In genomic region chr2:182248362-182248761, GRCh38 we compare ENCODE assay signal across 25 cellular contexts.
DNase-seq lines count a peak whose midpoint lies in the region; ATAC-seq and TF ChIP-seq lines count a peak whose summit lies in the region.
"Had no signal": no experiment of that assay in that cellular context is flagged by ENCODE, and none has a peak within 500 bp of the region (broad histone marks: within the 10 kb centered on the region; RNA-seq: fewer than 3 reads in every experiment).

No MANE protein-coding gene starts in this region.

- no peaks in the 10 kb centered on the region for H3K36me3 Mint-ChIP-seq in activated CD4-positive, alpha-beta memory T cell treated with anti-CD3 and anti-CD28 coated beads, Interleukin-2, amount 10 ng/mL, durations not matched to agents 7 days and 5 days (ENCODE audit: low read depth)
- H3K36me3 Mint-ChIP-seq: activated naive CD8-positive, alpha-beta T cell treated with anti-CD3 and anti-CD28 coated beads, Interleukin-2, amount 10 ng/mL, durations not matched to agents 7 days and 5 days; immature natural killer cell had no signal

- ATAC-seq in Right ventricle myocardium superior (ENCODE audit: poor library complexity): peak; percentile 34
- peak; percentile 34 for ATAC-seq in gastroesophageal sphincter
- ATAC-seq in GM19324 (IDR thresholded peaks at IDR 0.05; ENCODE audit: low FRiP score, unreplicated experiment): no peak
- ATAC-seq: left lung, PC-3 had no signal

- DNase-seq in Right ventricle myocardium superior: no peak
- no peak for DNase-seq in cardiac septum (ENCODE audit: low spot score)
- DNase-seq in NCI-H1694 treated with DMSO at 0.1 percent for 48 hours (lab: John Stamatoyannopoulos, UW): peak; percentile 21
- no peak for DNase-seq in thyroid gland
- DNase-seq in iPS-NIHi11 (ENCODE audit: low spot score): no peak
- DNase-seq in activated CD4-positive, alpha-beta memory T cell treated with anti-CD3 and anti-CD28 coated beads, Interleukin-2, amount 10 ng/mL, durations not matched to agents 7 days and 5 days: no peak
- DNase-seq: activated B cell treated with CpG ODN at 0.5 μM for 24 hours; activated CD4-positive, alpha-beta T cell treated with anti-CD3 and anti-CD28 coated beads, Interleukin-2, amount 50 U/mL, for 4 hours; activated CD8-positive, alpha-beta memory T cell treated with anti-CD3 and anti-CD28 coated beads, Interleukin-2, amount 50 U/mL, for 48 hours; activated effector memory CD4-positive, alpha-beta T cell treated with Interleukin-2 at 50 U/mL for 16 hours; activated naive CD8-positive, alpha-beta T cell treated with anti-CD3 and anti-CD28 coated beads, Interleukin-2, amount 10 ng/mL, durations not matched to agents 7 days and 5 days; cerebellar nuclear complex; DND-41; H7; immature natural killer cell; left lung; midbrain; NCI-H1092 treated with DMSO at 0.1 percent for 48 hours; NCI-H2081; PC-3; posterior cingulate gyrus; SHP77 had no signal

- TF ChIP-seq CTCF in gastroesophageal sphincter (IDR thresholded peaks at IDR 0.05): no peak
- TF ChIP-seq CTCF in thyroid gland (IDR thresholded peaks at IDR 0.05): no peak

- CTCF ChIA-PET in activated CD4-positive, alpha-beta memory T cell treated with anti-CD3 and anti-CD28 coated beads, Interleukin-2, amount 10 ng/mL, durations not matched to agents 7 days and 5 days (lab: Charles Lee): no interaction called here

- POLR2A ChIA-PET in activated CD4-positive, alpha-beta memory T cell treated with anti-CD3 and anti-CD28 coated beads, Interleukin-2, amount 10 ng/mL, durations not matched to agents 7 days and 5 days (lab: Charles Lee): no interaction called here

- H3K4me1 ChIP-seq in gastroesophageal sphincter: peaks cover 0 to 3% (median 0%) of the 10 kb centered on the region in 3 donors
- peaks cover 7 to 18% of the 10 kb centered on the region in 2 donors for H3K4me1 ChIP-seq in thyroid gland
- H3K4me1 ChIP-seq: left lung had no signal

- no peak for TF ChIP-seq EP300 in gastroesophageal sphincter (IDR thresholded peaks at IDR 0.05)

- 53 to 60% methylated on average over 6 of the region's 6 CpGs for WGBS in gastroesophageal sphincter (ENCODE audit: low coverage in 1 of 2), 2 donors
- 70 to 72% methylated on average over 6 of the region's 6 CpGs for WGBS in thyroid gland, 2 donors

- no peaks in the 10 kb centered on the region for H3K36me3 ChIP-seq in gastroesophageal sphincter
- H3K36me3 ChIP-seq in thyroid gland: no peaks in the 10 kb centered on the region
- H3K36me3 ChIP-seq: left lung had no signal

- H3K4me3 ChIP-seq in gastroesophageal sphincter: no peak overlapping the region
- no peak overlapping the region for H3K4me3 ChIP-seq in thyroid gland (replicated peaks in 1 of 3)
- H3K4me3 ChIP-seq: hepatocyte, left lung had no signal

- TF ChIP-seq POLR2A in gastroesophageal sphincter (IDR thresholded peaks at IDR 0.05) (no peak), thyroid gland (IDR thresholded peaks at IDR 0.05) (no peak)

- no peaks in the 10 kb centered on the region for H3K27me3 ChIP-seq in gastroesophageal sphincter
- H3K27me3 ChIP-seq in thyroid gland: no peaks in the 10 kb centered on the region
- H3K27me3 ChIP-seq: hepatocyte, left lung had no signal

- no peak overlapping the region for H3K27ac Mint-ChIP-seq in activated CD4-positive, alpha-beta memory T cell treated with anti-CD3 and anti-CD28 coated beads, Interleukin-2, amount 10 ng/mL, durations not matched to agents 7 days and 5 days
- H3K27ac Mint-ChIP-seq: activated B cell treated with CpG ODN at 0.5 μM for 24 hours; activated naive CD8-positive, alpha-beta T cell treated with anti-CD3 and anti-CD28 coated beads, Interleukin-2, amount 10 ng/mL, durations not matched to agents 7 days and 5 days; immature natural killer cell had no signal

- H3K27ac ChIP-seq in gastroesophageal sphincter (peak overlapping the region in 1 of 4 donors; percentile 54), thyroid gland (peak overlapping the region in 2 of 3 donors; percentile 15 to 44)
- H3K27ac ChIP-seq: hepatocyte, left lung had no signal

- no peak overlapping the region for H3K4me3 Mint-ChIP-seq in activated CD4-positive, alpha-beta memory T cell treated with anti-CD3 and anti-CD28 coated beads, Interleukin-2, amount 10 ng/mL, durations not matched to agents 7 days and 5 days
- H3K4me3 Mint-ChIP-seq: activated B cell treated with CpG ODN at 0.5 μM for 24 hours; activated naive CD8-positive, alpha-beta T cell treated with anti-CD3 and anti-CD28 coated beads, Interleukin-2, amount 10 ng/mL, durations not matched to agents 7 days and 5 days; immature natural killer cell had no signal

- no peaks in the 10 kb centered on the region for H3K9me3 ChIP-seq in gastroesophageal sphincter
- no peaks in the 10 kb centered on the region for H3K9me3 ChIP-seq in thyroid gland
- H3K9me3 ChIP-seq: left lung had no signal

- no peaks in the 10 kb centered on the region for H3K27me3 Mint-ChIP-seq in activated CD4-positive, alpha-beta memory T cell treated with anti-CD3 and anti-CD28 coated beads, Interleukin-2, amount 10 ng/mL, durations not matched to agents 7 days and 5 days
- H3K27me3 Mint-ChIP-seq: activated naive CD8-positive, alpha-beta T cell treated with anti-CD3 and anti-CD28 coated beads, Interleukin-2, amount 10 ng/mL, durations not matched to agents 7 days and 5 days had no signal

- no peaks in the 10 kb centered on the region for H3K9me3 Mint-ChIP-seq in activated CD4-positive, alpha-beta memory T cell treated with anti-CD3 and anti-CD28 coated beads, Interleukin-2, amount 10 ng/mL, durations not matched to agents 7 days and 5 days
- H3K9me3 Mint-ChIP-seq: activated naive CD8-positive, alpha-beta T cell treated with anti-CD3 and anti-CD28 coated beads, Interleukin-2, amount 10 ng/mL, durations not matched to agents 7 days and 5 days had no signal

- H3K4me1 Mint-ChIP-seq in activated CD4-positive, alpha-beta memory T cell treated with anti-CD3 and anti-CD28 coated beads, Interleukin-2, amount 10 ng/mL, durations not matched to agents 7 days and 5 days: no peaks in the 10 kb centered on the region
- H3K4me1 Mint-ChIP-seq: activated B cell treated with CpG ODN at 0.5 μM for 24 hours; activated naive CD8-positive, alpha-beta T cell treated with anti-CD3 and anti-CD28 coated beads, Interleukin-2, amount 10 ng/mL, durations not matched to agents 7 days and 5 days; immature natural killer cell had no signal

- intact Hi-C loops in Right ventricle myocardium superior (cut with DNase I) (no loop called here), cardiac septum (cut with DNase I) (no loop called here), thyroid gland (cut with DNase I) (no loop called here)
